ENCODE assay signal across 21 cellular contexts in the genomic region with DNA sequence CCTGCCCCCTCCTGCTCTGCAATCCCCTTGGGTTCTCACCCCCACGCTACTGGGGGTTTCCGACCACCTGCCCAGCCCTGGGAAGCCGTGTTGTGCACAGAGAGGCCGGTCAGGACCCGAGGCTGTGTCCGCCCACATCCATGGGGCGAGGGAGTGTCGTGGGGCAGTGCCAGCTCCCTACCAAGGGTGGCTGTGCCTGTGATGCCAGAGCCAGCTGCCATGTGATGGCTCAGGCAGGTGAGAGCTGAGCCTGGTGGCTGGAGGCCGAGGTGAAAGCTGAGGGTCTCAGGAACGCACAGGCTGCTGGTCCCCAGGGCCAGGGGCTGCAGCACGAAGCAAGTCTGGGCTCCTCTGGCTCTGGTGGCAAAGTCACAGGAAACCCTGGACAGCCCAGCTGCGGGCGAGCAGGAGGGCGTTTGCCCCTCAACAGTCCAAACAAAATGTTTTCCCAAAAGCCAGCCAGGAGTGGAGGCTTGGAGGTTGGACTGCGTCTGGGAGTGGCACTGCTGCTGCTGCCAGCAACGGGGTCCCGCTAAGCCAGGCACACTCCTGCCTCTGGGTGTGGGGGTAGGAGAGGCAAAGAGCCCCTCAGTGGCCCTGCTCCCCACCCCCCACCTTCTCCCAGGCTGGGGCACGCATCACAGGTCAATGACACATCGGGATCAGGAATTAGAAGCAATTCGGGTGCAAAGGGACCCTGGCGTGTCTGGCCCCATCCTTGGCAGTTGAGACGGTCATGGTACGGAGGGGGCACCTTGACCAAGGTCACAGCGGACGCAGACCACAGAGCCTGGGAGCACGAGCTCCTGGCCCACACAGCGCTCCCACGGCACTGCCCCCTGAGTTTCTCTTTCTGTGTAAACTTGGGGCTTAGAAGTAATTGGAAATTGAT.
DNase-seq lines count a peak whose midpoint lies in the region; ATAC-seq and TF ChIP-seq lines count a peak whose summit lies in the region.
"Had no signal": no experiment of that assay in that cellular context is flagged by ENCODE, and none has a peak within 500 bp of the region (broad histone marks: within the 10 kb centered on the region; RNA-seq: fewer than 3 reads in every experiment).

No MANE protein-coding gene starts in this region.

- H3K9ac ChIP-seq in mammary epithelial cell (ENCODE audit: insufficient read depth, low read length): no peak overlapping the region
- H3K9ac ChIP-seq: GM23248 had no signal

- no peak overlapping the region for H3K4me2 ChIP-seq in mammary epithelial cell (ENCODE audit: insufficient read depth, low read depth, low read length)
- H3K4me2 ChIP-seq: PC-9 had no signal

- ATAC-seq in left ventricle myocardium superior: no peak
- ATAC-seq in heart right ventricle: no peak
- no peak for ATAC-seq in mucosa of descending colon
- ATAC-seq: GM12878, HCT116 had no signal

- intact Hi-C loops in left ventricle myocardium superior (cut with micrococcal nuclease) (no loop called here), heart right ventricle (cut with DNase I) (no loop called here), mucosa of descending colon (cut with DNase I, micrococcal nuclease) (no loop called here), spleen (cut with DNase I; ENCODE audit: low total_unique reads) (no loop called here), posterior vena cava (cut with DNase I) (no loop called here), mammary epithelial cell (cut with micrococcal nuclease) (no loop called here)

- no peaks in the 10 kb centered on the region for H3K27me3 ChIP-seq in heart right ventricle
- H3K27me3 ChIP-seq in spleen (replicated peaks in 1 of 7): peaks cover 0 to 9% (median 0%) of the 10 kb centered on the region in 7 donors
- H3K27me3 ChIP-seq in mammary epithelial cell (ENCODE audit: insufficient read depth, low read length): no peaks in the 10 kb centered on the region

- no peak for TF ChIP-seq CTCF in heart right ventricle (IDR thresholded peaks at IDR 0.05)
- no peak for TF ChIP-seq CTCF in RWPE1 (conservative IDR thresholded peaks at IDR 0.05; ENCODE audit: low read depth)
- TF ChIP-seq CTCF in mucosa of descending colon (IDR thresholded peaks at IDR 0.05): no peak
- TF ChIP-seq CTCF in spleen (IDR thresholded peaks at IDR 0.05 in 8 of 11, conservative IDR thresholded peaks at IDR 0.05 in 3 of 11): no peak
- TF ChIP-seq CTCF in mammary epithelial cell (conservative IDR thresholded peaks at IDR 0.05 in 1 of 2, IDR thresholded peaks at IDR 0.05 in 1 of 2; ENCODE audit: extremely low read depth in 1 of 2, insufficient read depth in 1 of 2, low read depth in 1 of 2, low read length in 2 of 2): no peak

- POLR2A ChIA-PET in RWPE1 (lab: Yijun Ruan, JAX; ENCODE audit: low non-redundant PET): no interaction called here

- in situ Hi-C loops in mammary epithelial cell (cut with MboI; ENCODE audit: low sequenced_read_pairs in 2 of 2): no loop called here

- H3K4me3 ChIP-seq in heart right ventricle (no peak overlapping the region), mucosa of descending colon (no peak overlapping the region), spleen (no peak overlapping the region), mammary epithelial cell (replicated peaks in 1 of 3; ENCODE audit: insufficient read depth in 1 of 3, low read depth in 2 of 3, low read length in 3 of 3) (no peak overlapping the region)
- H3K4me3 ChIP-seq: GM12878, GM23248, PC-9, SK-N-MC had no signal

- CTCF ChIA-PET in RWPE1 (lab: Yijun Ruan, JAX): no interaction called here
- CTCF ChIA-PET in mammary epithelial cell (lab: Charles Lee; ENCODE audit: low non-redundant PET): no interaction called here

- H3K36me3 ChIP-seq in heart right ventricle (no peaks in the 10 kb centered on the region), mucosa of descending colon (ENCODE audit: low read depth) (no peaks in the 10 kb centered on the region), spleen (no peaks in the 10 kb centered on the region), mammary epithelial cell (ENCODE audit: insufficient read depth, low read length) (no peaks in the 10 kb centered on the region)

- dilution Hi-C loops in mammary epithelial cell (cut with HindIII; ENCODE audit: low sequenced_read_pairs): no loop called here

- 81 to 90% methylated on average over 28 of the region's 28 CpGs for WGBS in heart right ventricle, 2 donors
- 79 to 86% (median 81%) methylated on average over 18 to 28 of the region's 28 CpGs for WGBS in spleen, 5 donors
- 62% methylated on average over 17 of the region's 28 CpGs for WGBS in mammary epithelial cell (ENCODE audit: low coverage, missing lambda C conversion rate)

- peaks cover 0 to 24% (median 16%) of the 10 kb centered on the region in 11 donors for H3K9me3 ChIP-seq in heart right ventricle
- H3K9me3 ChIP-seq in mucosa of descending colon: peaks cover 7% of the 10 kb centered on the region
- H3K9me3 ChIP-seq in spleen: peaks cover 2 to 29% (median 25%) of the 10 kb centered on the region in 8 donors
- H3K9me3 ChIP-seq in mammary epithelial cell (replicated peaks; ENCODE audit: insufficient read depth, low read length): peaks cover 20% of the 10 kb centered on the region

- peak; percentile 12 for DNase-seq in left ventricle myocardium superior
- no peak for DNase-seq in heart right ventricle
- no peak for DNase-seq in RWPE1 (ENCODE audit: low spot score)
- peak in 2 of 3 donors; percentile 6 to 38 for DNase-seq in mucosa of descending colon
- DNase-seq in spleen: peak; percentile 52
- no peak for DNase-seq in posterior vena cava (ENCODE audit: low spot score)
- no peak for DNase-seq in activated naive CD4-positive, alpha-beta T cell (lab: John Stamatoyannopoulos, UW)
- no peak for DNase-seq in mammary epithelial cell
- DNase-seq: CD4-positive, alpha-beta memory T cell; COR-L47; DMS53; GM23248; NCI-H1048; NCI-H2029 treated with DMSO at 0.1 percent for 48 hours; NCI-H2227 treated with DMSO at 0.1 percent for 48 hours; NCI-H526 treated with DMSO at 0.1 percent for 48 hours; PC-9; SHP77 treated with DMSO at 0.1 percent for 48 hours had no signal

- no TSS peak for BruUV-seq in mammary epithelial cell (replicated peaks; lab: Mats Ljungman, UMichigan)

- no peak overlapping the region for H2AFZ ChIP-seq in mammary epithelial cell (ENCODE audit: low read depth, low read length)
- H2AFZ ChIP-seq: GM23248, PC-9 had no signal

- TF ChIP-seq POLR2A in spleen (IDR thresholded peaks at IDR 0.05): no peak

- H3K4me1 ChIP-seq in heart right ventricle (peaks cover 0 to 12% (median 0%) of the 10 kb centered on the region in 9 donors), mucosa of descending colon (ENCODE audit: low read depth) (no peaks in the 10 kb centered on the region), spleen (no peaks in the 10 kb centered on the region), mammary epithelial cell (ENCODE audit: insufficient read depth, low read length) (no peaks in the 10 kb centered on the region)

- H3K79me2 ChIP-seq in mammary epithelial cell (ENCODE audit: insufficient read depth, low read length): no peaks in the 10 kb centered on the region

- no peaks in the 10 kb centered on the region for H4K20me1 ChIP-seq in mammary epithelial cell (ENCODE audit: insufficient read depth, low read length)

- H3K27ac ChIP-seq in heart right ventricle (no peak overlapping the region), RWPE1 (peak overlapping the region; percentile 25), spleen (no peak overlapping the region), mammary epithelial cell (ENCODE audit: insufficient read depth, low read depth, low read length) (no peak overlapping the region)
- H3K27ac ChIP-seq: GM23248, PC-9, SK-N-MC had no signal

Comparison
In these comparisons a context has a peak if more than half of its experiments do, and no peak if none do; other contexts are left out.
1. DNase-seq: peak in left ventricle myocardium superior (single experiment), mucosa of descending colon (2 of 3) and spleen (single experiment); none in heart right ventricle (0 of 2), RWPE1 (single experiment), posterior vena cava (single experiment), activated naive CD4-positive, alpha-beta T cell (0 of 4) and mammary epithelial cell (single experiment).